8 cellular contexts compared by ENCODE assay signal in genomic region chrX:30652527-30653414, GRCh38. TPM values are rescaled to one million over a fixed set of nuclear protein-coding genes. Genes with fewer than 3 reads are reported as not detected.
DNase-seq lines count a peak whose midpoint lies in the region; ATAC-seq lines count a peak whose summit lies in the region.

No MANE protein-coding gene starts in this region.

- ATAC-seq in GM21360 (IDR thresholded peaks at IDR 0.05; ENCODE audit: unreplicated experiment), result peak; percentile 78
- peak; percentile 87 for ATAC-seq in effector memory CD8-positive, alpha-beta T cell (replicated peaks)

- H3K27ac ChIP-seq in mesendoderm (ENCODE audit: low read depth, low read length), result no peak overlapping the region

- H3K4me1 ChIP-seq in mesendoderm (ENCODE audit: control insufficient read depth, low read depth, low read length), result no peaks in the 10 kb centered on the region

- no peak overlapping the region for H4K8ac ChIP-seq in mesendoderm (ENCODE audit: low read depth, low read length)

- no peak overlapping the region for H3K4ac ChIP-seq in mesendoderm (ENCODE audit: low read depth, low read length)

- no CpG with 5 or more reads among the region's 65 CpGs for WGBS in mesendoderm (ENCODE audit: extremely low coverage, insufficient coverage, low lambda C conversion rate)

- H3K79me2 ChIP-seq in mesendoderm (ENCODE audit: control insufficient read depth, insufficient read depth, low read length), result no peaks in the 10 kb centered on the region

- H3K27ac Mint-ChIP-seq in effector memory CD8-positive, alpha-beta T cell, result peak overlapping the region; percentile 81 to 92

- H4K5ac ChIP-seq in mesendoderm (ENCODE audit: low read length), result no peak overlapping the region

- H2BK120ac ChIP-seq in mesendoderm (ENCODE audit: low read depth, low read length), result no peak overlapping the region

- peak overlapping the region; percentile 89 for H3K56ac ChIP-seq in mesendoderm (ENCODE audit: low read length)

- H3K18ac ChIP-seq in mesendoderm (ENCODE audit: low read length), result no peak overlapping the region

- H2BK15ac ChIP-seq in mesendoderm (replicated peaks; ENCODE audit: low read depth), result no peak overlapping the region

- no peak overlapping the region for H3K23ac ChIP-seq in mesendoderm (ENCODE audit: low read length)

- no peaks in the 10 kb centered on the region for H3K79me1 ChIP-seq in mesendoderm (ENCODE audit: low read length)

- no peak overlapping the region for H2BK5ac ChIP-seq in mesendoderm (ENCODE audit: low read length)

- H3K36me3 ChIP-seq in mesendoderm (ENCODE audit: control insufficient read depth, insufficient read depth, low read length), result no peaks in the 10 kb centered on the region

- no peak overlapping the region for H2AK5ac ChIP-seq in mesendoderm (ENCODE audit: low read length)

- DNase-seq in COLO829 (ENCODE audit: low spot score) (peak; percentile 88), HS-5 (ENCODE audit: low read depth) (peak; percentile 46), mesendoderm (peak; percentile 95)
- peak; percentile 90 for DNase-seq in NK-92 treated with Interleukin-12 subunit alpha and Interleukin-12 subunit beta, amount 100 ng/mL, for 24 hours (lab: John Stamatoyannopoulos, UW)
- peak; percentile 74 to 75 for DNase-seq in activated CD8-positive, alpha-beta memory T cell treated with anti-CD3 and anti-CD28 coated beads for 4 hours (ENCODE audit: low read depth in 2 of 2)
- peak; percentile 84 to 88 (median 86) for DNase-seq in effector memory CD8-positive, alpha-beta T cell
- DNase-seq in stimulated activated CD8-positive, alpha-beta memory T cell treated with anti-CD3 and anti-CD28 coated beads, Interleukin-12 subunit alpha, Interleukin-12 subunit beta, amount 100 ng/mL, for 24 hours (ENCODE audit: extremely low read depth), result peak; percentile 74

- peak overlapping the region; percentile 87 for H3K4me3 Mint-ChIP-seq in effector memory CD8-positive, alpha-beta T cell

- no peaks in the 10 kb centered on the region for H3K27me3 ChIP-seq in mesendoderm (ENCODE audit: insufficient read depth, low read length, poor library complexity)

- peak overlapping the region; percentile 73 for H3K9ac ChIP-seq in mesendoderm (ENCODE audit: low read length)

- peak overlapping the region; percentile 48 for H3K4me2 ChIP-seq in mesendoderm (ENCODE audit: low read length)

- no peaks in the 10 kb centered on the region for H3K27me3 Mint-ChIP-seq in effector memory CD8-positive, alpha-beta T cell

- H3K9me3 Mint-ChIP-seq in effector memory CD8-positive, alpha-beta T cell, result no peaks in the 10 kb centered on the region

- H3K4me3 ChIP-seq in mesendoderm (ENCODE audit: low read length), result peak overlapping the region; percentile 43

- peaks cover 10 to 12% of the 10 kb centered on the region in 2 donors for H3K4me1 Mint-ChIP-seq in effector memory CD8-positive, alpha-beta T cell (ENCODE audit: low read depth in 2 of 2)

- H3K36me3 Mint-ChIP-seq in effector memory CD8-positive, alpha-beta T cell (ENCODE audit: insufficient read depth), result peaks cover 7% of the 10 kb centered on the region

RNA-seq across cellular contexts. Expression of gene GK, which starts 0.5 kb away (rescaled TPM):
- 3.2 TPM for polyA plus RNA-seq in mesendoderm (2013, experiment 1 of 2)
- polyA plus RNA-seq in mesendoderm (2013, experiment 2 of 2), result 3.6 TPM
